Comparison of ENCODE assay signal across 11 cellular contexts in the genomic region with DNA sequence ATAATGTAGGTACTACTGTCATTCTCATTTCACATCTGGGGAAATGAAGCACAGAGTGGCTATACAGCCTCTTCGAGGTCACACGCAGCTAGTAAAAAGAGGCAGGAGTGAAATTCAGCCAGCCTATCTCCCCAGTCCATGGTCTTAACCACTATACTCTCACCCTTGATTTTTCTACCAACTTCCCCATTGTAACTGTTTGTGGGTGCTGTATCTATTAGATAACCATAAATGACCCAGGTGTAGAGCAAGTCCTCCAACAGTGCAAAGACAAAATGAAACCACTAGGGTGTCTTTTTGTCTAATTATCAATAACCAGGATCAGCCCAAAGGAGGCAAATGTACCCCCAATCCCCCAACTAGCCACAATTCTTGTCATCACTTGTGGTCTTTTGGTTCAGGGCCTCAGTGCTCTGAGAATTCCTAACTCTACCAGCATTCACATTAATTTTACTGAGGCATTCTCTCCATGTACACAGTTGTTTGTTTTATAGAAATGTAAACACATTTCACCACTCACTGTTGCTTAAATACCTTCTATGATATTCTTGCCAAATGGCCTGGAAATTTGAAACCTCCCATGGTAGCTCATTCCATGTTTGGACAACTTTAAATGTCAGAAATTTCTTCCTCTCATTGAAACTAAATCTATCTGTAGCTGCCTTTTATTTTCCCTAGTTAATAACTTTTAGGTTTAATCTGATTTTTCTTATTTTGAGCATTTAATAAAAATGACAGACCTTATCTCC. TPM values are rescaled to one million over a fixed set of nuclear protein-coding genes. Genes with fewer than 3 reads are reported as not detected.
A peak's percentile ranks its signal among the peaks of the same experiment; 100 is the strongest.
DNase-seq lines count a peak whose midpoint lies in the region; ATAC-seq and TF ChIP-seq lines count a peak whose summit lies in the region.
"Had no signal": no experiment of that assay in that cellular context is flagged by ENCODE, and none has a peak within 500 bp of the region (broad histone marks: within the 10 kb centered on the region; RNA-seq: fewer than 3 reads in every experiment).

No MANE protein-coding gene starts in this region.

- H3K36me3 Mint-ChIP-seq in WTC11 (no peaks in the 10 kb centered on the region), CD14-positive monocyte (peaks cover 0 to 3% of the 10 kb centered on the region in 2 donors)

- H2BK120ac ChIP-seq in mesenchymal stem cell (ENCODE audit: low read depth, low read length) = no peak overlapping the region

- H3K4me2 ChIP-seq in mesenchymal stem cell (ENCODE audit: low read length, poor library complexity, severe bottlenecking) = no peak overlapping the region

- no peaks in the 10 kb centered on the region for H3K27me3 Mint-ChIP-seq in WTC11 (ENCODE audit: low read depth)
- H3K27me3 Mint-ChIP-seq in CD14-positive monocyte (ENCODE audit: low read depth in 3 of 3) = no peaks in the 10 kb centered on the region

- H3K79me1 ChIP-seq in mesenchymal stem cell (replicated peaks; ENCODE audit: low read length, poor library complexity, severe bottlenecking) = no peaks in the 10 kb centered on the region

- H3K9me3 Mint-ChIP-seq in WTC11 (no peaks in the 10 kb centered on the region), CD14-positive monocyte (peaks cover 0 to 12% (median 2%) of the 10 kb centered on the region in 7 donors)
- H3K9me3 Mint-ChIP-seq: activated CD8-positive, alpha-beta T cell treated with anti-CD3 and anti-CD28 coated beads for 36 hours had no signal

- no peak overlapping the region for H4K8ac ChIP-seq in mesenchymal stem cell (ENCODE audit: low read length)

- peak; percentile 67 for ATAC-seq in HG03159 (IDR thresholded peaks at IDR 0.05; ENCODE audit: unreplicated experiment)
- no peak for ATAC-seq in WTC11
- no peak for ATAC-seq in GM21619 (IDR thresholded peaks at IDR 0.05; ENCODE audit: unreplicated experiment)
- no peak for ATAC-seq in HG02588 (IDR thresholded peaks at IDR 0.05; ENCODE audit: unreplicated experiment)
- ATAC-seq: activated CD8-positive, alpha-beta T cell treated with anti-CD3 and anti-CD28 coated beads for 36 hours had no signal

- 80% methylated on average over 1 of the region's 2 CpGs for WGBS in mesenchymal stem cell

- H2AFZ ChIP-seq in mesenchymal stem cell (ENCODE audit: low read depth, low read length) = no peak overlapping the region

- H3K4ac ChIP-seq in mesenchymal stem cell (ENCODE audit: low read depth in 1 of 2, low read length in 2 of 2) = no peak overlapping the region

- H2BK15ac ChIP-seq in mesenchymal stem cell (ENCODE audit: low read depth, poor library complexity, severe bottlenecking) = no peak overlapping the region

- TF ChIP-seq CTCF in WTC11 (IDR thresholded peaks at IDR 0.05) (no peak), CD14-positive monocyte (IDR thresholded peaks at IDR 0.05) (no peak)

- no peak overlapping the region for H2AK5ac ChIP-seq in mesenchymal stem cell (ENCODE audit: low read length, severe bottlenecking)

- no peak overlapping the region for H3K23ac ChIP-seq in mesenchymal stem cell (ENCODE audit: low read length in 2 of 2)

- CTCF ChIA-PET in WTC11 (lab: Charles Lee) = no interaction called here

- H2BK12ac ChIP-seq in mesenchymal stem cell (ENCODE audit: low read length in 2 of 2) = no peak overlapping the region

- DNase-seq in CMK (ENCODE audit: low read depth) = peak; percentile 85
- no peak for DNase-seq in WTC11 (ENCODE audit: low spot score)
- peak; percentile 60 for DNase-seq in mesenchymal stem cell
- no peak for DNase-seq in stimulated activated CD4-positive, alpha-beta T cell treated with anti-CD3 and anti-CD28 coated beads, Interleukin-1b, Interleukin-23, amount 100 ng/mL, for 48 hours
- no peak for DNase-seq in CD14-positive monocyte (ENCODE audit: low spot score)
- DNase-seq: activated CD8-positive, alpha-beta T cell treated with anti-CD3 and anti-CD28 coated beads for 36 hours; NCI-H2171 had no signal

- H3K4me3 Mint-ChIP-seq in WTC11 = no peak overlapping the region
- H3K4me3 Mint-ChIP-seq in CD14-positive monocyte = no peak overlapping the region
- H3K4me3 Mint-ChIP-seq: activated CD8-positive, alpha-beta T cell treated with anti-CD3 and anti-CD28 coated beads for 36 hours had no signal

- H3K4me3 ChIP-seq in mesenchymal stem cell (ENCODE audit: insufficient read depth in 1 of 2, low read depth in 1 of 2, low read length in 2 of 2) = no peak overlapping the region
- H3K4me3 ChIP-seq: BLaER1 treated with 17β-estradiol and CSF1 and Interleukin-3, amounts not matched to agents 10 nM and 100 nM had no signal

- H2BK5ac ChIP-seq in mesenchymal stem cell (ENCODE audit: low read depth, low read length, poor library complexity, severe bottlenecking) = no peak overlapping the region

- no peak overlapping the region for H3K14ac ChIP-seq in mesenchymal stem cell (ENCODE audit: low read length in 2 of 2)

- H3K27ac ChIP-seq in mesenchymal stem cell (ENCODE audit: low read length, poor library complexity, severe bottlenecking) = no peak overlapping the region

- H3K18ac ChIP-seq in mesenchymal stem cell (ENCODE audit: low read depth in 1 of 2, low read length in 2 of 2) = no peak overlapping the region

- H4K91ac ChIP-seq in mesenchymal stem cell (ENCODE audit: low read length) = no peak overlapping the region

- no peaks in the 10 kb centered on the region for H3K27me3 ChIP-seq in mesenchymal stem cell (ENCODE audit: control insufficient read depth in 1 of 2, insufficient read depth in 1 of 2, low read length in 2 of 2)
- H3K27me3 ChIP-seq: BLaER1 treated with 17β-estradiol and CSF1 and Interleukin-3, amounts not matched to agents 10 nM and 100 nM had no signal

- H3K4me1 ChIP-seq in mesenchymal stem cell (ENCODE audit: control insufficient read depth, insufficient read depth, low read depth, low read length) = no peaks in the 10 kb centered on the region

- H3K4me1 Mint-ChIP-seq in WTC11 (peaks cover 5% of the 10 kb centered on the region), CD14-positive monocyte (peaks cover 24% of the 10 kb centered on the region)

- H3K9ac ChIP-seq in mesenchymal stem cell (ENCODE audit: low read length) = peak overlapping the region; percentile 53
- H3K9ac ChIP-seq: BLaER1 treated with 17β-estradiol and CSF1 and Interleukin-3, amounts not matched to agents 10 nM and 100 nM had no signal

- peaks cover 5% of the 10 kb centered on the region for H3K9me3 ChIP-seq in mesenchymal stem cell (ENCODE audit: control insufficient read depth, low read length)

- no peak overlapping the region for H3K27ac Mint-ChIP-seq in WTC11
- H3K27ac Mint-ChIP-seq in CD14-positive monocyte = no peak overlapping the region
- H3K27ac Mint-ChIP-seq: activated CD8-positive, alpha-beta T cell treated with anti-CD3 and anti-CD28 coated beads for 36 hours had no signal

- intact Hi-C loops in CD14-positive monocyte (cut with micrococcal nuclease) = no loop called here

- no peaks in the 10 kb centered on the region for H3K36me3 ChIP-seq in mesenchymal stem cell (ENCODE audit: control insufficient read depth in 1 of 2, insufficient read depth in 2 of 2, low read depth in 1 of 2, low read length in 2 of 2)
- H3K36me3 ChIP-seq: BLaER1 treated with 17β-estradiol and CSF1 and Interleukin-3, amounts not matched to agents 10 nM and 100 nM had no signal

- POLR2A ChIA-PET in WTC11 (lab: Charles Lee) = no interaction called here

TF ChIP-seq in WTC11, 78 proteins besides CTCF, POLR2A, EP300 and RAD21:
- TF ChIP-seq SOX15 (CRISPR knock-in tag; IDR thresholded peaks at IDR 0.05) (no peak), GABPB1 (CRISPR knock-in tag; IDR thresholded peaks at IDR 0.05) (peak; percentile 65; the same call in 1 of the 2 replicates), ATF1 (CRISPR knock-in tag; IDR thresholded peaks at IDR 0.05) (no peak)
- TF ChIP-seq, protein P1, sequence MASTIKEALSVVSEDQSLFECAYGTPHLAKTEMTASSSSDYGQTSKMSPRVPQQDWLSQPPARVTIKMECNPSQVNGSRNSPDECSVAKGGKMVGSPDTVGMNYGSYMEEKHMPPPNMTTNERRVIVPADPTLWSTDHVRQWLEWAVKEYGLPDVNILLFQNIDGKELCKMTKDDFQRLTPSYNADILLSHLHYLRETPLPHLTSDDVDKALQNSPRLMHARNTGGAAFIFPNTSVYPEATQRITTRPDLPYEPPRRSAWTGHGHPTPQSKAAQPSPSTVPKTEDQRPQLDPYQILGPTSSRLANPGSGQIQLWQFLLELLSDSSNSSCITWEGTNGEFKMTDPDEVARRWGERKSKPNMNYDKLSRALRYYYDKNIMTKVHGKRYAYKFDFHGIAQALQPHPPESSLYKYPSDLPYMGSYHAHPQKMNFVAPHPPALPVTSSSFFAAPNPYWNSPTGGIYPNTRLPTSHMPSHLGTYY (CRISPR knock-in tag; IDR thresholded peaks at IDR 0.05) = no peak

RNA-seq across cellular contexts. Expression of a gene that starts 58.7 kb away (rescaled TPM):
- total RNA-seq in WTC11 (2021) = 0.53 to 0.76 TPM (median 0.57 TPM) in 3 replicates
- 7.2 TPM for polyA plus RNA-seq in mesenchymal stem cell (2013, experiment 1 of 2)
- 8.0 TPM for polyA plus RNA-seq in mesenchymal stem cell (2013, experiment 2 of 2)
- polyA plus RNA-seq in CD14-positive monocyte = 10 to 100 TPM; 90.4 to 91.6 TPM

Comparison
In these comparisons a context has a peak if more than half of its experiments do, and no peak if none do; other contexts are left out.
1. DNase-seq: peak in CMK (single experiment) and mesenchymal stem cell (single experiment); none in WTC11 (single experiment), stimulated activated CD4-positive, alpha-beta T cell treated with anti-CD3 and anti-CD28 coated beads, Interleukin-1b, Interleukin-23, amount 100 ng/mL, for 48 hours (single experiment) and CD14-positive monocyte (single experiment).